In genomic region chr3:175737646-175738572, GRCh38 we compare ENCODE assay signal across 21 cellular contexts.
DNase-seq lines count a peak whose midpoint lies in the region; ATAC-seq, FAIRE-seq and TF ChIP-seq lines count a peak whose summit lies in the region.
"Had no signal": no experiment of that assay in that cellular context is flagged by ENCODE, and none has a peak within 500 bp of the region (broad histone marks: within the 10 kb centered on the region; RNA-seq: fewer than 3 reads in every experiment).

No MANE protein-coding gene starts in this region.

- H3K27me3 ChIP-seq in right cardiac atrium (ENCODE audit: control insufficient read depth, insufficient read depth), result no peaks in the 10 kb centered on the region
- H3K27me3 ChIP-seq: thyroid gland had no signal

- TF ChIP-seq CTCF in fibroblast of mammary gland (conservative IDR thresholded peaks at IDR 0.05; ENCODE audit: control insufficient read depth, insufficient read depth, low read depth, low read length), result no peak

- ATAC-seq in right cardiac atrium (no peak), HG02981 (IDR thresholded peaks at IDR 0.05; ENCODE audit: unreplicated experiment) (no peak)
- ATAC-seq: natural killer cell; stimulated activated effector memory CD8-positive, alpha-beta T cell treated with anti-CD3 and anti-CD28 coated beads, Interleukin-12 subunit alpha, Interleukin-12 subunit beta, amount 100 ng/mL, for 72 hours had no signal

- intact Hi-C loops in right cardiac atrium (cut with DNase I), result no loop called here

- H3K27ac ChIP-seq in right cardiac atrium (ENCODE audit: low read length), result no peak overlapping the region
- H3K27ac ChIP-seq: coronary artery, thyroid gland had no signal

- WGBS in right cardiac atrium, result 93% methylated on average over 7 of the region's 7 CpGs

- no peaks in the 10 kb centered on the region for H3K9me3 ChIP-seq in right cardiac atrium (ENCODE audit: control insufficient read depth, low read length)
- H3K9me3 ChIP-seq: thyroid gland had no signal

- DNase-seq in HCEC 1CT (peak; percentile 67), RCC 7860 (ENCODE audit: low spot score) (peak; percentile 28), fibroblast of mammary gland (ENCODE audit: low read depth) (peak; percentile 45), right cardiac atrium (no peak), NCI-H446 (lab: John Stamatoyannopoulos, UW) (no peak), NCI-H1436 treated with DMSO at 0.1 percent for 48 hours (lab: John Stamatoyannopoulos, UW) (no peak)
- DNase-seq: activated CD4-positive, alpha-beta T cell treated with anti-CD3 and anti-CD28 coated beads for 1 hour; activated gamma-delta T cell treated with Interleukin-2 at 50 U/mL for 16 hours; C1 segment of cervical spinal cord; immature natural killer cell; natural killer cell; NCI-H1930; NCI-H510A treated with DMSO at 0.1 percent for 48 hours; stimulated activated CD4-positive, alpha-beta T cell treated with anti-CD3 and anti-CD28 coated beads, Interleukin-12 subunit alpha, Interleukin-12 subunit beta, amount 100 ng/mL, for 4 hours; T-helper 9 cell; thyroid gland had no signal

- peak; percentile 61 for FAIRE-seq in RCC 7860 (lab: Jason Lieb, UNC)
- FAIRE-seq: endothelial cell of umbilical vein, GM18507 had no signal

- H3K4me1 ChIP-seq in right cardiac atrium (ENCODE audit: control insufficient read depth, insufficient read depth, low read length), result no peaks in the 10 kb centered on the region
- H3K4me1 ChIP-seq: thyroid gland had no signal

- H3K4me3 ChIP-seq in fibroblast of mammary gland (ENCODE audit: control insufficient read depth, low read depth, low read length) (no peak overlapping the region), right cardiac atrium (ENCODE audit: low read length) (no peak overlapping the region)
- H3K4me3 ChIP-seq: coronary artery, thyroid gland had no signal

Comparison
In these comparisons a context has a peak if more than half of its experiments do, and no peak if none do; other contexts are left out.
1. DNase-seq: peak in HCEC 1CT (single experiment), RCC 7860 (single experiment) and fibroblast of mammary gland (single experiment); none in right cardiac atrium (0 of 3), NCI-H446 (0 of 2) and NCI-H1436 treated with DMSO at 0.1 percent for 48 hours (single experiment).